In the genomic region with DNA sequence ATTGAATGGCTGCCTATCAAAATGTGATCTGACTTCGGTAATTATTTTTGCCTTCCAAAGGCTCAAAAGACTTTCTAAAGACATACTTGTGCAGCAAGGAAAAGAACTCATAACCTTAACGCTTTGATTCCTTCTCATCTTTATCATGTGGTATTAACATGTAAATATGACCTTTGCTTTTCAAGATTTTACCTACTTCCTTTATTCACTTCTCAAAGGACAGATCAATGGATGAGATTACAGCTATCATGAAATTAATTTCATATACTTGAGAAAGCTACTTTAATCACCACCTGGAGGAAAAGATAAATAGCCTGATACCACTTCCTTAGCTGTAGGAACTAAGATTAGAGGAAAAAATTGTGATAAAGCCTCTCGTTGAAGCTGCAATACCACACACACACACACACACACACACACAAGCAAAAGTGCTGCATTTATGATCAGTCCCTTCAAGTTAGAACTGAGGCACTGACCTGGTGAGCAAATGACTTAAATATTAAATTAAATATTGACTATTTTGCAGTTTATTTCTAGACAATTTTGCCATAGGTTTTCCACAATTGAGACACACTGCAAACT, we compare ENCODE assay signal across 22 cellular contexts. TPM values are rescaled to one million over a fixed set of nuclear protein-coding genes. Genes with fewer than 3 reads are reported as not detected.
"Had no signal": no experiment of that assay in that cellular context is flagged by ENCODE, and none has a peak within 500 bp of the region (broad histone marks: within the 10 kb centered on the region; RNA-seq: fewer than 3 reads in every experiment).

No MANE protein-coding gene starts in this region.

- DNase-seq: activated CD4-positive, alpha-beta T cell treated with anti-CD3 and anti-CD28 coated beads, Interleukin-2, amount 10 ng/mL, durations not matched to agents 7 days and 5 days; activated CD4-positive, CD25-positive, alpha-beta regulatory T cell; activated naive CD4-positive, alpha-beta T cell treated with anti-CD3 and anti-CD28 coated beads, Interleukin-2, amount 10 ng/mL, durations not matched to agents 7 days and 5 days; dorsolateral prefrontal cortex; erythroblast; gastrocnemius medialis; heart left ventricle; naive B cell; ovary; sigmoid colon; stimulated activated CD4-positive, alpha-beta T cell treated with anti-CD3 and anti-CD28 coated beads, Interleukin-1b, Interleukin-23, amount 100 ng/mL, for 48 hours; stomach; testis; upper lobe of left lung had no signal

- H3K4me3 ChIP-seq: cardiac muscle cell, dorsolateral prefrontal cortex, gastrocnemius medialis, heart left ventricle, ovary, sigmoid colon, stomach, testis, upper lobe of left lung had no signal

- H3K27ac ChIP-seq: cardiac muscle cell, dorsolateral prefrontal cortex, gastrocnemius medialis, heart left ventricle, ovary, sigmoid colon, stomach, testis, upper lobe of left lung had no signal

- H3K4me1 Mint-ChIP-seq: activated T-helper 17 cell treated with anti-CD3 and anti-CD28 coated beads, Interleukin-2, amount 50 U/mL, for 72 hours; naive B cell had no signal

- H3K27ac Mint-ChIP-seq: activated CD4-positive, alpha-beta T cell treated with anti-CD3 and anti-CD28 coated beads, Interleukin-2, amount 10 ng/mL, durations not matched to agents 7 days and 5 days; activated naive CD4-positive, alpha-beta T cell treated with anti-CD3 and anti-CD28 coated beads, Interleukin-2, amount 10 ng/mL, durations not matched to agents 7 days and 5 days; activated T-helper 17 cell treated with anti-CD3 and anti-CD28 coated beads, Interleukin-2, amount 50 U/mL, for 72 hours; naive B cell had no signal

- H3K4me3 Mint-ChIP-seq: activated CD4-positive, alpha-beta T cell treated with anti-CD3 and anti-CD28 coated beads, Interleukin-2, amount 10 ng/mL, durations not matched to agents 7 days and 5 days; activated naive CD4-positive, alpha-beta T cell treated with anti-CD3 and anti-CD28 coated beads, Interleukin-2, amount 10 ng/mL, durations not matched to agents 7 days and 5 days; activated T-helper 17 cell treated with anti-CD3 and anti-CD28 coated beads, Interleukin-2, amount 50 U/mL, for 72 hours; naive B cell had no signal

- H3K36me3 Mint-ChIP-seq: activated naive CD4-positive, alpha-beta T cell treated with anti-CD3 and anti-CD28 coated beads, Interleukin-2, amount 10 ng/mL, durations not matched to agents 7 days and 5 days had no signal

- H3K27me3 ChIP-seq: cardiac muscle cell, gastrocnemius medialis, ovary, testis, upper lobe of left lung had no signal

- H3K36me3 ChIP-seq: cardiac muscle cell, gastrocnemius medialis, heart left ventricle, ovary, sigmoid colon, stomach, upper lobe of left lung had no signal

- ATAC-seq: activated T-helper 17 cell treated with anti-CD3 and anti-CD28 coated beads, Interleukin-2, amount 50 U/mL, for 72 hours; gastrocnemius medialis; heart left ventricle; left lobe of liver had no signal

- H3K9me3 ChIP-seq: gastrocnemius medialis, heart left ventricle, ovary, sigmoid colon, stomach, testis, upper lobe of left lung had no signal

- H3K4me1 ChIP-seq: gastrocnemius medialis, heart left ventricle, sigmoid colon, testis, upper lobe of left lung had no signal

- H3K9me3 Mint-ChIP-seq: activated CD4-positive, alpha-beta T cell treated with anti-CD3 and anti-CD28 coated beads, Interleukin-2, amount 10 ng/mL, durations not matched to agents 7 days and 5 days; activated naive CD4-positive, alpha-beta T cell treated with anti-CD3 and anti-CD28 coated beads, Interleukin-2, amount 10 ng/mL, durations not matched to agents 7 days and 5 days; activated T-helper 17 cell treated with anti-CD3 and anti-CD28 coated beads, Interleukin-2, amount 50 U/mL, for 72 hours had no signal

- FAIRE-seq: keratinocyte had no signal

RNA-seq across cellular contexts. Expression of a gene that starts 27.4 kb away (rescaled TPM):
- total RNA-seq: activated CD8-positive, alpha-beta memory T cell treated with anti-CD3 and anti-CD28 coated beads for 36 hours; activated T-helper 17 cell treated with anti-CD3 and anti-CD28 coated beads, Interleukin-2, amount 50 U/mL, for 72 hours; cardiac muscle cell; gastrocnemius medialis; heart left ventricle; left lobe of liver; lung microvascular endothelial cell; mononuclear cell; ovary; pulmonary artery endothelial cell; sigmoid colon; stomach; upper lobe of left lung had no signal
- polyA plus RNA-seq: cardiac muscle cell, heart left ventricle, keratinocyte, sigmoid colon, stomach had no signal
